In the genomic region with DNA sequence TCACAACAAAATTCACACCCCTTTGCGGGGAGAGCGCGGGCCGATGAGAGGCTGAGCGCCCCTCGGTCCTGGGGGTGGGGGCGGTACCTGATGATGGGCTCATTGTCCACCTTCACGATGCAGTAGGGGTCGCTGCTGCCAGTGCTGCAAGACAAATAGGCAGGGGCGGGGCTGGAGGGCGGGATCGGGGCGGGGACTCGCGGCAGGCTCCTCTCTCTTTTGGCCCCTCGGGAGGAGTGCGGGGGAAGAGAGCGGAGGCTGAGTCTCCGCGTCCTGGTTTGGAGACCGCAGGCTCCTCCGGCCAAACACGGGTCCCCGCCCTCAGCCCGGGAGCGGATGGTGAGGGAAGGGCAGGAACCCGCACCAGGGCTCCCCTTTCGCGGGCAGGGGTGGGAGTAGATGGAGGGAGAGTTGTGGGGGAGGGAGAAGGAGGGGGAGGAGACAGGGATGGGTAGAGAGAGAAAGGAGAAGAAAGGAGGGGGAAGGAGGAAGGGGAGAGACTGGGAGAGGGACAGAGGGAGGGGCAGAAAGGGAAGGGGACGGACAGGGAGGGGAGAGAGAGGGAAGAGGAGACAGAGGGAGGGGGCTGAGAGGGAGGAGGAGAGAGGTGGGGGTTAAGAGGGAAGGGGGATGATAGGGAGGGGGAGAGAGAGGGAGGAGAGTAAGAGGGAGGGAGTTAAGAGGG, we compare ENCODE assay signal across 12 cellular contexts. TPM values are rescaled to one million over a fixed set of nuclear protein-coding genes. Genes with fewer than 3 reads are reported as not detected.
A peak's percentile ranks its signal among the peaks of the same experiment; 100 is the strongest.
DNase-seq lines count a peak whose midpoint lies in the region; ATAC-seq and TF ChIP-seq lines count a peak whose summit lies in the region.
"Not testable (repeated sequence)": the region's sequence is repeated elsewhere in the genome, so short reads cannot be mapped to it uniquely, and the experiment has no call there.
"Had no signal": no experiment of that assay in that cellular context is flagged by ENCODE, and none has a peak within 500 bp of the region (broad histone marks: within the 10 kb centered on the region; RNA-seq: fewer than 3 reads in every experiment).

No MANE protein-coding gene starts in this region.

- H3K4me1 Mint-ChIP-seq in CD8-positive, alpha-beta T cell (ENCODE audit: low read depth): not testable (repeated sequence)

- not testable (repeated sequence) for H3K27me3 Mint-ChIP-seq in CD8-positive, alpha-beta T cell (ENCODE audit: low read depth)

- H3K27me3 ChIP-seq in CD8-positive, alpha-beta T cell (ENCODE audit: insufficient read depth, low read length); right cardiac atrium (ENCODE audit: control insufficient read depth, insufficient read depth): not testable (repeated sequence)

- not testable (repeated sequence) for DNase-seq in CD8-positive, alpha-beta T cell; activated naive CD4-positive, alpha-beta T cell treated with anti-CD3 and anti-CD28 coated beads, Interleukin-2, amount 50 U/mL, for 72 hours (ENCODE audit: low spot score in 2 of 2); right cardiac atrium; sciatic nerve (ENCODE audit: low spot score)

- not testable (repeated sequence) for H3K4me3 ChIP-seq in CD8-positive, alpha-beta T cell (ENCODE audit: low read depth, low read length); right cardiac atrium (ENCODE audit: low read length)

- H3K9me3 ChIP-seq in CD8-positive, alpha-beta T cell (ENCODE audit: low read length); right cardiac atrium (ENCODE audit: control insufficient read depth, low read length): not testable (repeated sequence)

- POLR2A ChIA-PET in CD8-positive, alpha-beta T cell (lab: Charles Lee): not testable (repeated sequence)

- H3K9me3 Mint-ChIP-seq in CD8-positive, alpha-beta T cell; activated naive CD4-positive, alpha-beta T cell treated with anti-CD3 and anti-CD28 coated beads, Interleukin-2, amount 50 U/mL, for 72 hours: not testable (repeated sequence)

- not testable (repeated sequence) for H3K27ac Mint-ChIP-seq in CD8-positive, alpha-beta T cell; activated naive CD4-positive, alpha-beta T cell treated with anti-CD3 and anti-CD28 coated beads, Interleukin-2, amount 50 U/mL, for 72 hours

- H3K27ac ChIP-seq in CD8-positive, alpha-beta T cell (ENCODE audit: low read depth, low read length); right cardiac atrium (ENCODE audit: low read length): not testable (repeated sequence)

- not testable (repeated sequence) for H3K4me3 Mint-ChIP-seq in CD8-positive, alpha-beta T cell

- not testable (repeated sequence) for TF ChIP-seq CTCF in CD8-positive, alpha-beta T cell (IDR thresholded peaks at IDR 0.05)

- not testable (repeated sequence) for H3K36me3 ChIP-seq in CD8-positive, alpha-beta T cell (ENCODE audit: insufficient read depth, low read length)

- intact Hi-C loops in CD8-positive, alpha-beta T cell (cut with DNase I, micrococcal nuclease); right cardiac atrium (cut with DNase I); sciatic nerve (cut with DNase I): not testable (repeated sequence)

- peak; percentile 90 for ATAC-seq in CD8-positive, alpha-beta T cell
- ATAC-seq in GM19328 (IDR thresholded peaks at IDR 0.05; ENCODE audit: unreplicated experiment): peak; percentile 31
- ATAC-seq in GM21717 (IDR thresholded peaks at IDR 0.05; ENCODE audit: unreplicated experiment): peak; percentile 26
- peak; percentile 40 for ATAC-seq in HG02981 (IDR thresholded peaks at IDR 0.05; ENCODE audit: unreplicated experiment)
- peak; percentile 41 for ATAC-seq in HG03521 (IDR thresholded peaks at IDR 0.05; ENCODE audit: unreplicated experiment)
- ATAC-seq in activated naive CD4-positive, alpha-beta T cell treated with anti-CD3 and anti-CD28 coated beads, Interleukin-2, amount 50 U/mL, for 72 hours: peak; percentile 56 to 79
- peak; percentile 73 to 75 for ATAC-seq in right cardiac atrium
- peak; percentile 81 for ATAC-seq in sciatic nerve

- not testable (repeated sequence) for H3K4me1 ChIP-seq in CD8-positive, alpha-beta T cell (ENCODE audit: insufficient read depth, low read length); right cardiac atrium (ENCODE audit: control insufficient read depth, insufficient read depth, low read length)

- no CpG with 5 or more reads among the region's 30 CpGs for WGBS in right cardiac atrium

- CTCF ChIA-PET in CD8-positive, alpha-beta T cell (lab: Charles Lee): not testable (repeated sequence)

- not testable (repeated sequence) for H3K36me3 Mint-ChIP-seq in CD8-positive, alpha-beta T cell; activated naive CD4-positive, alpha-beta T cell treated with anti-CD3 and anti-CD28 coated beads, Interleukin-2, amount 50 U/mL, for 72 hours

RNA-seq across cellular contexts. Expression of gene RASA4B, which starts 5.6 kb away (rescaled TPM):
- 10 to 100 TPM; 18.9 to 20.0 TPM for total RNA-seq in CD8-positive, alpha-beta T cell
- 10 to 100 TPM; 21.8 to 23.9 TPM for total RNA-seq in activated naive CD4-positive, alpha-beta T cell treated with anti-CD3 and anti-CD28 coated beads, Interleukin-2, amount 50 U/mL, for 72 hours
- total RNA-seq in right cardiac atrium (10 to 100 TPM in 2 of 4 donors, 1 to 10 TPM in 2; 3.8 to 12.8 (median 9.4) TPM), sciatic nerve (59.3 TPM)
- 5.8 TPM for polyA plus RNA-seq in right cardiac atrium

RNA-seq across cellular contexts. Expression of gene UPK3BL2, which starts 31.5 kb away (rescaled TPM):
- 10 to 100 TPM; 62.3 to 63.8 TPM for total RNA-seq in CD8-positive, alpha-beta T cell
- total RNA-seq in activated naive CD4-positive, alpha-beta T cell treated with anti-CD3 and anti-CD28 coated beads, Interleukin-2, amount 50 U/mL, for 72 hours: 10 to 100 TPM; 23.3 to 26.0 TPM
- 1 to 10 TPM; 3.4 to 8.3 (median 7.2) TPM for total RNA-seq in right cardiac atrium
- polyA plus RNA-seq in right cardiac atrium: 2.7 TPM
- total RNA-seq in sciatic nerve: 31.6 TPM
- total RNA-seq: G401 had no signal

RNA-seq across cellular contexts. Expression of gene POLR2J, which starts 33.3 kb away (rescaled TPM):
- total RNA-seq in CD8-positive, alpha-beta T cell: 10 to 100 TPM; 37.4 to 42.9 TPM
- 10 to 100 TPM; 56.9 to 79.6 TPM for total RNA-seq in activated naive CD4-positive, alpha-beta T cell treated with anti-CD3 and anti-CD28 coated beads, Interleukin-2, amount 50 U/mL, for 72 hours
- 10 to 100 TPM; 51.0 to 63.0 (median 58.8) TPM for total RNA-seq in right cardiac atrium
- 176 TPM for polyA plus RNA-seq in right cardiac atrium
- total RNA-seq in sciatic nerve: 31.6 TPM

RNA-seq across cellular contexts. Expression of gene SPDYE2, which starts 39.0 kb away (rescaled TPM):
- not detected for total RNA-seq in CD8-positive, alpha-beta T cell
- not detected for total RNA-seq in activated naive CD4-positive, alpha-beta T cell treated with anti-CD3 and anti-CD28 coated beads, Interleukin-2, amount 50 U/mL, for 72 hours
- total RNA-seq in right cardiac atrium (not detected), sciatic nerve (0.31 TPM)
- 0.09 TPM for polyA plus RNA-seq in right cardiac atrium
- total RNA-seq: activated naive CD8-positive, alpha-beta T cell treated with anti-CD3 and anti-CD28 coated beads for 36 hours; G401; H7; T-helper 2 cell treated with Interferon-gamma antibody and Interleukin-4, amounts not matched to agents 100 ng/mL and 5 ng/mL, for 36 hours had no signal

RNA-seq across cellular contexts. Expression of gene LRWD1, which starts 47.2 kb away (rescaled TPM):
- 10 to 100 TPM; 14.9 to 19.1 TPM for total RNA-seq in CD8-positive, alpha-beta T cell
- total RNA-seq in activated naive CD4-positive, alpha-beta T cell treated with anti-CD3 and anti-CD28 coated beads, Interleukin-2, amount 50 U/mL, for 72 hours: 10 to 100 TPM; 11.6 to 12.5 TPM
- total RNA-seq in right cardiac atrium: 10 to 100 TPM in 3 of 4 donors, 1 to 10 TPM in 1; 9.7 to 14.2 (median 11.0) TPM
- 8.5 TPM for polyA plus RNA-seq in right cardiac atrium
- 11.1 TPM for total RNA-seq in sciatic nerve

Comparison
In these comparisons a context has a peak if more than half of its experiments do, and no peak if none do; other contexts are left out.
1. ATAC-seq: peak in every context shown above with its lines; median percentile 90 in CD8-positive, alpha-beta T cell; 81 in sciatic nerve; 74 in right cardiac atrium; 68 in activated naive CD4-positive, alpha-beta T cell treated with anti-CD3 and anti-CD28 coated beads, Interleukin-2, amount 50 U/mL, for 72 hours; 41 in HG03521; 40 in HG02981; 31 in GM19328; 26 in GM21717.